33 cellular contexts compared by ENCODE assay signal in the genomic region with DNA sequence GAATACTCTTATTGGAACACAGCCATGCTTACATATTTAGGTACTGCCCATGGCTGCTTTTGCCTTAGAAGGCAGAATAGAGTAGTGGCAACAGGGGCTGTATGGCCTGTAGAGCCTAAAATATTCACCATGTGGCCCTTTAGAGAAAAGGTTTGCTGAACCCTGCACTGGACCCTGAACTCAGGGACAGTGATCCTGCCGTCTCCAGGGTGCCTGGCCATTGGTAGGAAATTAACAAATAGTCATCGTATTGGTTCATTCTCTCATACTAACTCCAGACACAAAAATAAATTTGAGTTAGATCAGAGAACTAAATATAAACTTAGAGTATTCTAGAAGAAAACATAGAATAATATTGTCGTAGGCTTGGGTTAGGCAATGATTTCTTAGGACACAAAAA.
"Had no signal": no experiment of that assay in that cellular context is flagged by ENCODE, and none has a peak within 500 bp of the region (broad histone marks: within the 10 kb centered on the region; RNA-seq: fewer than 3 reads in every experiment).

No MANE protein-coding gene starts in this region.

- H3K4me1 ChIP-seq: esophagus muscularis mucosa, gastroesophageal sphincter had no signal

- FAIRE-seq: astrocyte, colon had no signal

- H3K36me3 ChIP-seq: esophagus muscularis mucosa, gastroesophageal sphincter, heart right ventricle, WERI-Rb-1 had no signal

- DNase-seq: activated B cell treated with CpG ODN at 0.5 μM for 24 hours; activated CD4-positive, alpha-beta T cell treated with anti-CD3 and anti-CD28 coated beads for 48 hours; activated CD4-positive, alpha-beta T cell treated with anti-CD3 and anti-CD28 coated beads, Interleukin-2, amount 50 U/mL, for 1 hour; activated CD4-positive, alpha-beta T cell treated with anti-CD3 and anti-CD28 coated beads, Interleukin-2, amount 50 U/mL, for 48 hours; activated CD8-positive, alpha-beta memory T cell treated with anti-CD3 and anti-CD28 coated beads, Interleukin-2, amount 10 ng/mL, durations not matched to agents 7 days and 5 days; activated gamma-delta T cell; activated naive CD4-positive, alpha-beta T cell; activated naive CD4-positive, alpha-beta T cell treated with anti-CD3 and anti-CD28 coated beads, Interleukin-2, amount 10 ng/mL, durations not matched to agents 7 days and 5 days; activated naive CD8-positive, alpha-beta T cell treated with anti-CD3 and anti-CD28 coated beads, Interleukin-2, amount 10 ng/mL, durations not matched to agents 7 days and 5 days; activated T-cell treated with anti-CD3 and anti-CD28 coated beads for 4 hours; activated T-cell treated with anti-CD3 and anti-CD28 coated beads, Interleukin-2, amount 50 U/mL, for 24 hours; activated T-cell treated with anti-CD3 and anti-CD28 coated beads, Interleukin-2, amount 50 U/mL, for 72 hours; amniotic stem cell; anterior cingulate cortex; caudate nucleus; cortex of kidney; dermis blood vessel endothelial cell; effector CD4-positive, alpha-beta T cell; effector memory CD8-positive, alpha-beta T cell; erythroblast; foreskin melanocyte; heart right ventricle; T-helper 17 cell; T1000; WERI-Rb-1 had no signal

- H3K27ac ChIP-seq: esophagus muscularis mucosa, gastroesophageal sphincter, heart right ventricle, hepatocyte, WERI-Rb-1 had no signal

- H3K79me2 ChIP-seq: hepatocyte had no signal

- H3K4me2 ChIP-seq: hepatocyte had no signal

- H2AFZ ChIP-seq: hepatocyte had no signal

- H3K27me3 ChIP-seq: esophagus muscularis mucosa, gastroesophageal sphincter, heart right ventricle, hepatocyte had no signal

- ATAC-seq: activated CD4-positive, CD25-positive, alpha-beta regulatory T cell treated with anti-CD3 and anti-CD28 coated beads, Interleukin-2, amount 50 U/mL, for 24 hours; activated CD8-positive, alpha-beta memory T cell treated with anti-CD3 and anti-CD28 coated beads, Interleukin-2, amount 10 ng/mL, durations not matched to agents 7 days and 5 days; activated CD8-positive, alpha-beta T cell treated with anti-CD3 and anti-CD28 coated beads for 36 hours; activated naive CD4-positive, alpha-beta T cell treated with anti-CD3 and anti-CD28 coated beads, Interleukin-2, amount 50 U/mL, for 72 hours; activated T-cell treated with anti-CD3 and anti-CD28 coated beads, Interleukin-2, amount 50 U/mL, for 72 hours; effector memory CD8-positive, alpha-beta T cell; gastroesophageal sphincter; heart right ventricle; T-helper 17 cell had no signal

- H3K4me3 ChIP-seq: esophagus muscularis mucosa, gastroesophageal sphincter, heart right ventricle, hepatocyte had no signal
